In genomic region chr21:20108976-20109375, GRCh38 we compare ENCODE assay signal across 23 cellular contexts.
"Had no signal": no experiment of that assay in that cellular context is flagged by ENCODE, and none has a peak within 500 bp of the region (broad histone marks: within the 10 kb centered on the region; RNA-seq: fewer than 3 reads in every experiment).

No MANE protein-coding gene starts in this region.

- H3K27me3 ChIP-seq: dorsolateral prefrontal cortex, heart left ventricle, ovary, right atrium auricular region, sigmoid colon, stomach, transverse colon had no signal

- DNase-seq: cortex of kidney; dorsolateral prefrontal cortex; effector CD8-positive, alpha-beta T cell; heart left ventricle; hippocampal formation; kidney glomerular epithelial cell; mammary epithelial cell; naive thymus-derived CD4-positive, alpha-beta T cell; nephron progenitor cell; nucleus accumbens; ovary; sigmoid colon; stimulated activated CD4-positive, alpha-beta T cell treated with anti-CD3 and anti-CD28 coated beads, Interleukin-12 subunit alpha, Interleukin-12 subunit beta, amount 100 ng/mL, for 4 hours; stimulated activated naive CD4-positive, alpha-beta T cell; stomach; substantia nigra; transverse colon had no signal

- H3K27ac ChIP-seq: dorsolateral prefrontal cortex, heart left ventricle, ovary, right atrium auricular region, sigmoid colon, skin epidermis, stomach, thoracic aorta, transverse colon had no signal

- FAIRE-seq: frontal cortex, islet of Langerhans had no signal

- ATAC-seq: esophagus mucosa; heart left ventricle; naive thymus-derived CD4-positive, alpha-beta T cell had no signal

- H3K9me3 ChIP-seq: ovary, right atrium auricular region, sigmoid colon, thoracic aorta, transverse colon had no signal

- H3K36me3 ChIP-seq: heart left ventricle, ovary, right atrium auricular region, sigmoid colon, stomach, thoracic aorta, transverse colon had no signal

- H3K4me1 ChIP-seq: heart left ventricle, right atrium auricular region, stomach, transverse colon had no signal

- H3K4me3 ChIP-seq: dorsolateral prefrontal cortex, heart left ventricle, ovary, right atrium auricular region, sigmoid colon, skin epidermis, stomach, thoracic aorta, transverse colon had no signal
